In genomic region chr10:69569144-69569934, GRCh38 we compare ENCODE assay signal across 20 cellular contexts. TPM values are rescaled to one million over a fixed set of nuclear protein-coding genes. Genes with fewer than 3 reads are reported as not detected.
A peak's percentile ranks its signal among the peaks of the same experiment; 100 is the strongest.
DNase-seq lines count a peak whose midpoint lies in the region; ATAC-seq lines count a peak whose summit lies in the region.
"Had no signal": no experiment of that assay in that cellular context is flagged by ENCODE, and none has a peak within 500 bp of the region (broad histone marks: within the 10 kb centered on the region; RNA-seq: fewer than 3 reads in every experiment).

No MANE protein-coding gene starts in this region.

- H3K18ac ChIP-seq in neuronal stem cell (ENCODE audit: low read length): peak overlapping the region; percentile 15

- no peak overlapping the region for H4K8ac ChIP-seq in neuronal stem cell (ENCODE audit: low read depth, low read length)

- H3K4me3 ChIP-seq in H7 (ENCODE audit: insufficient read depth, low read depth, low read length) (peak overlapping the region; percentile 31), NT2/D1 (ENCODE audit: insufficient read length, low read depth) (peak overlapping the region; percentile 19), iPS DF 6.9 (ENCODE audit: low read length) (peak overlapping the region; percentile 12; the same call in 1 of the 2 replicates), neuronal stem cell (ENCODE audit: low read length in 2 of 2) (no peak overlapping the region)
- H3K4me3 ChIP-seq: HAP-1, SJCRH30 had no signal

- H3K4me2 ChIP-seq in neuronal stem cell (ENCODE audit: insufficient read depth, low read length, poor library complexity, severe bottlenecking): peak overlapping the region; percentile 66

- H2BK120ac ChIP-seq in neuronal stem cell (ENCODE audit: low read depth, low read length): no peak overlapping the region

- H2AFZ ChIP-seq in neuronal stem cell (ENCODE audit: low read length): peak overlapping the region; percentile 78

- H3K14ac ChIP-seq in neuronal stem cell (ENCODE audit: low read length): no peak overlapping the region

- H3K27ac Mint-ChIP-seq in activated CD8-positive, alpha-beta memory T cell treated with anti-CD3 and anti-CD28 coated beads, Interleukin-2, amount 10 ng/mL, durations not matched to agents 7 days and 5 days: no peak overlapping the region

- no peak overlapping the region for H2BK12ac ChIP-seq in neuronal stem cell (ENCODE audit: low read length)

- H3K9me3 ChIP-seq in NT2/D1 (ENCODE audit: insufficient read depth, low read length) (no peaks in the 10 kb centered on the region), iPS DF 6.9 (ENCODE audit: control insufficient read depth, insufficient read depth, low read length) (no peaks in the 10 kb centered on the region), neuronal stem cell (replicated peaks in 1 of 2; ENCODE audit: control insufficient read depth in 2 of 2, insufficient read depth in 1 of 2, low read depth in 1 of 2, low read length in 2 of 2) (peaks cover 0 to 2% of the 10 kb centered on the region in 2 donors)
- H3K9me3 ChIP-seq: HAP-1, SJCRH30 had no signal

- H3K4ac ChIP-seq in neuronal stem cell (ENCODE audit: low read length): no peak overlapping the region

- intact Hi-C loops in sciatic nerve (cut with DNase I): no loop called here

- peaks cover 88% of the 10 kb centered on the region for H3K27me3 ChIP-seq in H7 (ENCODE audit: control insufficient read depth, insufficient read depth, low read length)
- H3K27me3 ChIP-seq in NT2/D1 (ENCODE audit: insufficient read depth, insufficient read length): peaks cover 98% of the 10 kb centered on the region
- H3K27me3 ChIP-seq in iPS DF 6.9 (ENCODE audit: control insufficient read depth, insufficient read depth, low read length): peaks cover 67% of the 10 kb centered on the region
- peaks cover 35 to 85% (median 81%) of the 10 kb centered on the region in 3 experiments for H3K27me3 ChIP-seq in neuronal stem cell (ENCODE audit: control insufficient read depth in 3 of 3, insufficient read depth in 3 of 3, low read depth in 1 of 3, low read length in 3 of 3)
- H3K27me3 ChIP-seq: SJCRH30 had no signal

- ATAC-seq in activated CD8-positive, alpha-beta memory T cell treated with anti-CD3 and anti-CD28 coated beads, Interleukin-2, amount 10 ng/mL, durations not matched to agents 7 days and 5 days: no peak
- ATAC-seq in sciatic nerve: no peak

- H3K4me1 ChIP-seq in NT2/D1 (ENCODE audit: insufficient read depth, insufficient read length) (peaks cover 27% of the 10 kb centered on the region), iPS DF 6.9 (ENCODE audit: control insufficient read depth, insufficient read depth, low read length) (peaks cover 11% of the 10 kb centered on the region), neuronal stem cell (ENCODE audit: control insufficient read depth in 2 of 2, insufficient read depth in 1 of 2, low read depth in 1 of 2, low read length in 2 of 2) (peaks cover 15 to 34% of the 10 kb centered on the region in 2 donors)
- H3K4me1 ChIP-seq: SJCRH30 had no signal

- H3K9me3 Mint-ChIP-seq in activated CD8-positive, alpha-beta memory T cell treated with anti-CD3 and anti-CD28 coated beads, Interleukin-2, amount 10 ng/mL, durations not matched to agents 7 days and 5 days (ENCODE audit: low read depth): no peaks in the 10 kb centered on the region

- H4K91ac ChIP-seq in neuronal stem cell (ENCODE audit: low read depth, low read length, poor library complexity): no peak overlapping the region

- no peak overlapping the region for H3K4me3 Mint-ChIP-seq in activated CD8-positive, alpha-beta memory T cell treated with anti-CD3 and anti-CD28 coated beads, Interleukin-2, amount 10 ng/mL, durations not matched to agents 7 days and 5 days

- no peak overlapping the region for H2BK15ac ChIP-seq in neuronal stem cell (ENCODE audit: low read length)

- no peak overlapping the region for H2AK5ac ChIP-seq in neuronal stem cell (ENCODE audit: low read depth, low read length)

- DNase-seq in H7 (no peak), NT2/D1 (ENCODE audit: low read depth, low spot score) (peak; percentile 55), iPS DF 6.9 (ENCODE audit: low read depth, low spot score) (no peak), neuronal stem cell (ENCODE audit: low spot score) (no peak), NCI-H187 treated with DMSO at 0.1 percent for 48 hours (lab: John Stamatoyannopoulos, UW) (no peak), sciatic nerve (ENCODE audit: low spot score) (no peak)
- DNase-seq in activated CD8-positive, alpha-beta memory T cell treated with anti-CD3 and anti-CD28 coated beads, Interleukin-2, amount 10 ng/mL, durations not matched to agents 7 days and 5 days: no peak
- DNase-seq: AML-193, Caco-2, IMR-90, MV-4-11, NCI-H1436, NCI-H2107, NCI-H345, NCI-H526 treated with DMSO at 0.1 percent for 48 hours, SJCRH30 had no signal

- CTCF ChIA-PET in activated CD8-positive, alpha-beta memory T cell treated with anti-CD3 and anti-CD28 coated beads, Interleukin-2, amount 10 ng/mL, durations not matched to agents 7 days and 5 days (lab: Charles Lee): no interaction called here

- no peak overlapping the region for H2BK5ac ChIP-seq in neuronal stem cell (ENCODE audit: low read length)

- no peak overlapping the region for H3K23ac ChIP-seq in neuronal stem cell (ENCODE audit: low read depth, low read length, poor library complexity)

- H3K9ac ChIP-seq in NT2/D1 (ENCODE audit: insufficient read length, low read depth): peak overlapping the region; percentile 39
- H3K9ac ChIP-seq in neuronal stem cell (ENCODE audit: low read depth, low read length, poor library complexity): no peak overlapping the region

- H3K36me3 ChIP-seq in H7 (replicated peaks; ENCODE audit: control insufficient read depth, insufficient read depth, low read length) (no peaks in the 10 kb centered on the region), NT2/D1 (ENCODE audit: insufficient read depth, insufficient read length, low read length) (no peaks in the 10 kb centered on the region), iPS DF 6.9 (ENCODE audit: control insufficient read depth, insufficient read depth, low read length) (no peaks in the 10 kb centered on the region), neuronal stem cell (replicated peaks in 1 of 2; ENCODE audit: control insufficient read depth in 2 of 2, insufficient read depth in 2 of 2, low read length in 2 of 2) (no peaks in the 10 kb centered on the region)
- H3K36me3 ChIP-seq: HAP-1, SJCRH30 had no signal

- H3K79me1 ChIP-seq in neuronal stem cell (ENCODE audit: low read depth, low read length): no peaks in the 10 kb centered on the region

- peaks cover 90% of the 10 kb centered on the region for H3K27me3 Mint-ChIP-seq in activated CD8-positive, alpha-beta memory T cell treated with anti-CD3 and anti-CD28 coated beads, Interleukin-2, amount 10 ng/mL, durations not matched to agents 7 days and 5 days

- peaks cover 14% of the 10 kb centered on the region for H3K4me1 Mint-ChIP-seq in activated CD8-positive, alpha-beta memory T cell treated with anti-CD3 and anti-CD28 coated beads, Interleukin-2, amount 10 ng/mL, durations not matched to agents 7 days and 5 days

- whole genome bisulfite sequencing in iPS DF 6.9 (ENCODE audit: insufficient coverage, insufficient read length): no CpG with 5 or more reads among the region's 40 CpGs
- no CpG with 5 or more reads among the region's 40 CpGs for WGBS in neuronal stem cell (ENCODE audit: extremely low coverage in 2 of 2, insufficient read length in 2 of 2, insufficient replicate concordance in 1 of 2), 2 donors

- H3K27ac ChIP-seq in iPS DF 6.9 (ENCODE audit: low read length) (no peak overlapping the region), neuronal stem cell (replicated peaks; ENCODE audit: low read length) (no peak overlapping the region)
- H3K27ac ChIP-seq: RWPE1, SJCRH30 had no signal

- H3K36me3 Mint-ChIP-seq in activated CD8-positive, alpha-beta memory T cell treated with anti-CD3 and anti-CD28 coated beads, Interleukin-2, amount 10 ng/mL, durations not matched to agents 7 days and 5 days: no peaks in the 10 kb centered on the region

RNA-seq across cellular contexts. Expression of gene NEUROG3, which starts 3.9 kb away (rescaled TPM):
- total RNA-seq in H7 (2014; rRNA removed; shearing (Covaris generic)): 0.14 and 1.4 TPM in 2 replicates
- polyA plus RNA-seq in neuronal stem cell (2013, experiment 1 of 2): not detected
- polyA plus RNA-seq in neuronal stem cell (2013, experiment 2 of 2): not detected
- not detected for total RNA-seq in activated CD8-positive, alpha-beta memory T cell treated with anti-CD3 and anti-CD28 coated beads, Interleukin-2, amount 10 ng/mL, durations not matched to agents 7 days and 5 days
- not detected for total RNA-seq in sciatic nerve
- total RNA-seq: Caco-2, G401, IMR-90, LHCN-M2 had no signal
- polyA plus RNA-seq: IMR-90 had no signal

Comparison
In these comparisons a context has a peak if more than half of its experiments do, and no peak if none do; other contexts are left out.
1. H3K4me3 ChIP-seq: peak in H7 (single experiment), NT2/D1 (single experiment) and iPS DF 6.9 (single experiment); none in neuronal stem cell (0 of 2).